In genomic region chr16:1009358-1010150, GRCh38 we compare ENCODE assay signal across 24 cellular contexts. TPM values are rescaled to one million over a fixed set of nuclear protein-coding genes. Genes with fewer than 3 reads are reported as not detected.
"Had no signal": no experiment of that assay in that cellular context is flagged by ENCODE, and none has a peak within 500 bp of the region (broad histone marks: within the 10 kb centered on the region; RNA-seq: fewer than 3 reads in every experiment).

No MANE protein-coding gene starts in this region.

- H3K4me3 Mint-ChIP-seq: endodermal cell, natural killer cell had no signal

- H3K4me3 ChIP-seq: dorsolateral prefrontal cortex, gastrocnemius medialis, lower lobe of right lung, right lobe of liver, smooth muscle cell, thoracic aorta, tibial nerve, upper lobe of left lung had no signal

- H3K27ac ChIP-seq: dorsolateral prefrontal cortex, epithelial cell of prostate, gastrocnemius medialis, lower lobe of right lung, neutrophil, parathyroid adenoma, right lobe of liver, thoracic aorta, tibial nerve, upper lobe of left lung had no signal

- H3K4me1 ChIP-seq: gastrocnemius medialis, lower lobe of right lung, parathyroid adenoma, right lobe of liver, upper lobe of left lung had no signal

- H2AFZ ChIP-seq: parathyroid adenoma had no signal

- H3K79me2 ChIP-seq: parathyroid adenoma had no signal

- H3K4me2 ChIP-seq: smooth muscle cell had no signal

- H3K4me1 Mint-ChIP-seq: endodermal cell, natural killer cell had no signal

- H3K36me3 Mint-ChIP-seq: natural killer cell had no signal

- DNase-seq: dorsolateral prefrontal cortex; effector CD8-positive, alpha-beta T cell; endodermal cell; foreskin fibroblast; gastrocnemius medialis; head of caudate nucleus; left ventricle myocardium superior; lower lobe of right lung; natural killer cell; right lobe of liver; stimulated activated CD4-positive, alpha-beta T cell treated with anti-CD3 and anti-CD28 coated beads, Interleukin-12 subunit alpha, Interleukin-12 subunit beta, amount 100 ng/mL, for 4 hours; stimulated activated CD4-positive, alpha-beta T cell treated with anti-CD3 and anti-CD28 coated beads, Interleukin-1b, Interleukin-23, amount 100 ng/mL, for 48 hours; stimulated activated CD4-positive, alpha-beta T cell treated with anti-CD3 and anti-CD28 coated beads, Interleukin-4, amount 100 ng/mL, for 1 hour; stimulated activated CD8-positive, alpha-beta memory T cell treated with anti-CD3 and anti-CD28 coated beads, Interleukin-4, amount 100 ng/mL, for 48 hours; stimulated activated naive CD4-positive, alpha-beta T cell treated with Interleukin-2 at 50 U/mL for 16 hours had no signal

- H3K9me3 ChIP-seq: gastrocnemius medialis, lower lobe of right lung, neutrophil, right lobe of liver, thoracic aorta, tibial nerve, upper lobe of left lung had no signal

- H3K9me3 Mint-ChIP-seq: endodermal cell, natural killer cell had no signal

- H3K27me3 ChIP-seq: right lobe of liver had no signal

- H3K27ac Mint-ChIP-seq: endodermal cell, natural killer cell, progenitor cell of endocrine pancreas had no signal

- H3K36me3 ChIP-seq: gastrocnemius medialis, lower lobe of right lung, neutrophil, right lobe of liver, thoracic aorta, tibial nerve, upper lobe of left lung had no signal

- ATAC-seq: esophagus mucosa, gastrocnemius medialis, left ventricle myocardium superior, lower lobe of right lung, natural killer cell, right lobe of liver had no signal

RNA-seq across cellular contexts. Expression of gene SOX8, which starts 28.0 kb away (rescaled TPM):
- total RNA-seq: natural killer cell had no signal
